In genomic region chr1:93750946-93751345, GRCh38 we compare ENCODE assay signal across 13 cellular contexts.
DNase-seq lines count a peak whose midpoint lies in the region; ATAC-seq and TF ChIP-seq lines count a peak whose summit lies in the region.
"Had no signal": no experiment of that assay in that cellular context is flagged by ENCODE, and none has a peak within 500 bp of the region (broad histone marks: within the 10 kb centered on the region; RNA-seq: fewer than 3 reads in every experiment).

No MANE protein-coding gene starts in this region.

- no peaks in the 10 kb centered on the region for H3K36me3 ChIP-seq in neural progenitor cell

- DNase-seq in GM13977 (ENCODE audit: low spot score) (peak; percentile 39), UCSD-AML1 (lab: John Stamatoyannopoulos, UW; ENCODE audit: unreplicated experiment) (peak; percentile 34), neural progenitor cell (ENCODE audit: low spot score) (no peak), HT-29 (ENCODE audit: low spot score) (no peak), dorsolateral prefrontal cortex (no peak), NCI-H2196 treated with DMSO at 0.1 percent for 48 hours (lab: John Stamatoyannopoulos, UW; ENCODE audit: unreplicated experiment) (no peak)
- DNase-seq in activated naive CD4-positive, alpha-beta T cell (lab: John Stamatoyannopoulos, UW): no peak
- DNase-seq: Caco-2; erythroblast; GOT3; NCI-H526 treated with DMSO at 0.1 percent for 48 hours; stimulated activated CD4-positive, alpha-beta T cell treated with anti-CD3 and anti-CD28 coated beads, Interleukin-15, amount 100 ng/mL, for 24 hours had no signal

- H3K9me3 ChIP-seq in neural progenitor cell (ENCODE audit: low read depth): no peaks in the 10 kb centered on the region
- H3K9me3 ChIP-seq: Caco-2 had no signal

- H4K20me1 ChIP-seq in neural progenitor cell (ENCODE audit: low read depth): no peaks in the 10 kb centered on the region

- ATAC-seq in HG02759 (IDR thresholded peaks at IDR 0.05; ENCODE audit: unreplicated experiment): peak; percentile 47

- H3K27me3 Mint-ChIP-seq in neural progenitor cell (ENCODE audit: insufficient read depth, low read depth): peaks cover 18% of the 10 kb centered on the region

- H3K9me3 Mint-ChIP-seq in neural progenitor cell: peaks cover 13% of the 10 kb centered on the region

- H3K9ac ChIP-seq in neural progenitor cell: no peak overlapping the region

- no peaks in the 10 kb centered on the region for H3K79me2 ChIP-seq in neural progenitor cell (ENCODE audit: low read depth)

- no peaks in the 10 kb centered on the region for H3F3A ChIP-seq in neural progenitor cell (ENCODE audit: low read depth)

- peaks cover 3% of the 10 kb centered on the region for H3K36me3 Mint-ChIP-seq in neural progenitor cell

- H3K27ac Mint-ChIP-seq in neural progenitor cell: peak overlapping the region; percentile 61

- no peak overlapping the region for H3K4me2 ChIP-seq in neural progenitor cell

- H3K4me1 Mint-ChIP-seq in neural progenitor cell: peaks cover 15% of the 10 kb centered on the region

- no peaks in the 10 kb centered on the region for H3K27me3 ChIP-seq in neural progenitor cell
- peaks cover 0 to 5% (median 0%) of the 10 kb centered on the region in 45 donors for H3K27me3 ChIP-seq in dorsolateral prefrontal cortex

- no peak overlapping the region for H3K27ac ChIP-seq in neural progenitor cell
- peak overlapping the region in 9 of 59 donors; percentile 12 to 81 (median 41) for H3K27ac ChIP-seq in dorsolateral prefrontal cortex

- in situ Hi-C loops in GM13977 (cut with MboI; ENCODE audit: low pct_unique_long_range_greater_than_20kb, low sequenced_read_pairs, unreplicated experiment): no loop called here

- intact Hi-C loops in dorsolateral prefrontal cortex (cut with DNase I): loop anchor here in 1 of 2 donors (1.0 kb wide), 1 partner anchor 21 kb away; no protein-coding TSS in a partner anchor

- no peak overlapping the region for H3K4me3 Mint-ChIP-seq in neural progenitor cell

- H2AFZ ChIP-seq in neural progenitor cell (replicated peaks): no peak overlapping the region

- TF ChIP-seq CTCF in GM13977 (IDR thresholded peaks at IDR 0.05; ENCODE audit: extremely low read depth, insufficient read depth, missing control alignments): no peak
- TF ChIP-seq CTCF in neural progenitor cell (IDR thresholded peaks at IDR 0.05): no peak
- no peak for TF ChIP-seq CTCF in dorsolateral prefrontal cortex (IDR thresholded peaks at IDR 0.05 in 54 of 56, conservative IDR thresholded peaks at IDR 0.05 in 2 of 56; ENCODE audit: low read depth in 1 of 56, partially characterized antibody in 56 of 56)

- no peaks in the 10 kb centered on the region for H3K4me1 ChIP-seq in neural progenitor cell

- H3K4me3 ChIP-seq in neural progenitor cell (no peak overlapping the region), dorsolateral prefrontal cortex (no peak overlapping the region)

Comparison
In these comparisons a context has a peak if more than half of its experiments do, and no peak if none do; other contexts are left out.
1. DNase-seq: peak in GM13977 (single experiment) and UCSD-AML1 (single experiment); none in neural progenitor cell (single experiment), HT-29 (single experiment), dorsolateral prefrontal cortex (0 of 10), NCI-H2196 treated with DMSO at 0.1 percent for 48 hours (single experiment) and activated naive CD4-positive, alpha-beta T cell (0 of 4).